In the genomic region with DNA sequence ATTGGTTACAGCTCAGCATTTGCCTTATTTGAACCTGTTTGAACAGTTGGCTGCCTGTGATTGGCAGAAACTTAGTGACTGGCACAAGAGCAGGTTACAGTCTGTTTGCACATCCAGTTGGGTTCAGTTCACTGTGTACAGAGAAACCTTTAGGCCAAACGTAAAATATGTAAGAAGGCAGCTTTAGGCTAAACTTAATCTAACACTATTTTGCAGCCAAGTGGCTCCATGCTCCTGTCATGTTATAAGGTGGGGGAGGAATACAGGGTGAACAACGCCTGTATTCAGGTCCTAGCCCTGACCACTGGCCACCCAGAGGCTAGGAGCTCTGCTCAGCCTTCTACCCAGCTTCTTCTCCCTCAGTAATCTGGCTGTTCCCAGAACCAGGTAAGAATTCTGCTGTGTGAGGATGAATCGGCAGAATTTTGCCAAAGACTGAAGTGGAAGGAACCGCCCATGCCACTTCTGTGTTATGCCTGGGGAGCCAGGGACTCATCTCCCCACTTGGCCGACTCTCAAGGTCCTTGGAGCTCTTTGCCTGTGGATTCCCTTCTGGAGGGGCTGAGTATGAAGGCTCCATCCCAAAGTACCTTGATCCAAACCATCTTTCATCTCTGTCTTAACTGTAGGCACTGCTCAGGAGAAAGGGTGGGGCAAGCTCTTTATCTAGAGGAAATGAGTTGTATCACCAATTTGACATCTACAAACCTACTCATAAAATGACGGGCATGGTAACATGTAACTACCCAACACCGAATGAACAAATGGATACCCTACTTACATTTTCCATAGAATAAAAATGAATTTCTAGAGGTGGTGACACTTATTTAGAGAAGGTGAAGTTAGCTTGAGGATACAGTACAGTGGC, we compare ENCODE assay signal across 1 cellular context.
TF ChIP-seq lines count a peak whose summit lies in the region.

No MANE protein-coding gene starts in this region.

TF ChIP-seq in K562, 482 proteins besides CTCF, POLR2A, EP300 and RAD21 (continued from another document and continues in another):
- TF ChIP-seq TSHZ1 (CRISPR knock-in tag; IDR thresholded peaks at IDR 0.05) (no peak), SMAD4 (CRISPR knock-in tag; conservative IDR thresholded peaks at IDR 0.05) (peak; percentile 83; the same call in 1 of the 2 replicates), MBD2 (IDR thresholded peaks at IDR 0.05; ENCODE audit: borderline replicate concordance, low read depth) (no peak), ELF4 (CRISPR knock-in tag; IDR thresholded peaks at IDR 0.05) (no peak), MTA3 (IDR thresholded peaks at IDR 0.05; ENCODE audit: borderline replicate concordance) (peak; percentile 93), RBM22 (IDR thresholded peaks at IDR 0.05; ENCODE audit: low read depth, low read length, poor library complexity, severe bottlenecking) (no peak), CHAMP1 (IDR thresholded peaks at IDR 0.05) (peak; percentile 19; the same call in 1 of the 2 replicates), NR2C2 (CRISPR knock-in tag; IDR thresholded peaks at IDR 0.05) (no peak), NR2C2 (tag; IDR thresholded peaks at IDR 0.05) (peak; percentile 41; the same call in 1 of the 2 replicates), E2F1 (CRISPR knock-in tag; IDR thresholded peaks at IDR 0.05) (no peak), MYC (IDR thresholded peaks at IDR 0.05; ENCODE audit: low read depth, low read length) (peak; percentile 22; the same call in 1 of the 2 replicates), MYC (CRISPR knock-in tag; IDR thresholded peaks at IDR 0.05; ENCODE audit: borderline replicate concordance, low read depth) (no peak), MED1 (CRISPR knock-in tag; IDR thresholded peaks at IDR 0.05; ENCODE audit: borderline replicate concordance) (no peak), MLX (CRISPR knock-in tag; conservative IDR thresholded peaks at IDR 0.05) (no peak), RNF2 (IDR thresholded peaks at IDR 0.05) (no peak; the same call in 1 of the 2 replicates), ZNF133 (CRISPR knock-in tag; IDR thresholded peaks at IDR 0.05) (no peak), ZNF3 (CRISPR knock-in tag; IDR thresholded peaks at IDR 0.05) (no peak), POLR2B (IDR thresholded peaks at IDR 0.05; ENCODE audit: low read depth, partially characterized antibody) (peak; percentile 51), ZNF778 (CRISPR knock-in tag; IDR thresholded peaks at IDR 0.05) (no peak), POLR2H (tag; IDR thresholded peaks at IDR 0.05; ENCODE audit: low read depth) (no peak), ESRRA (IDR thresholded peaks at IDR 0.05; ENCODE audit: borderline replicate concordance, low read depth) (no peak), NCOA2 (IDR thresholded peaks at IDR 0.05; ENCODE audit: partially characterized antibody in 2 of 2) (no peak), RBM14 (IDR thresholded peaks at IDR 0.05; ENCODE audit: borderline replicate concordance, insufficient read depth, low read depth, low read length) (no peak), CTBP1 (IDR thresholded peaks at IDR 0.05; ENCODE audit: borderline replicate concordance) (peak; percentile 95), PML (IDR thresholded peaks at IDR 0.05; ENCODE audit: low read length) (no peak), TEAD4 (IDR thresholded peaks at IDR 0.05; ENCODE audit: low read length) (peak; percentile 49; the same call in 1 of the 2 replicates), TEAD4 (CRISPR knock-in tag; IDR thresholded peaks at IDR 0.05; ENCODE audit: borderline replicate concordance) (no peak), CBX1 (IDR thresholded peaks at IDR 0.05; ENCODE audit: low read depth) (no peak), ZNF41 (CRISPR knock-in tag; conservative IDR thresholded peaks at IDR 0.05) (0 out of 2 replicates have a peak, but pooled peaks have one; percentile 36), CC2D1A (IDR thresholded peaks at IDR 0.05) (0 out of 2 replicates have a peak, but pooled peaks have one; percentile 59), FOXK1 (CRISPR knock-in tag; IDR thresholded peaks at IDR 0.05; ENCODE audit: borderline replicate concordance) (no peak), NR3C1 (CRISPR knock-in tag; IDR thresholded peaks at IDR 0.05) (no peak), NCOA1 (IDR thresholded peaks at IDR 0.05; ENCODE audit: low read depth) (no peak), PHB (CRISPR knock-in tag; IDR thresholded peaks at IDR 0.05) (peak; percentile 79; the same call in 1 of the 2 replicates), YY1 (IDR thresholded peaks at IDR 0.05; ENCODE audit: borderline replicate concordance in 1 of 3, control insufficient read depth in 1 of 3, extremely low read depth in 1 of 3, insufficient read depth in 3 of 3, insufficient read length in 1 of 3, insufficient replicate concordance in 2 of 3, low read depth in 1 of 3, low read length in 2 of 3) (no peak), FOXA1 (IDR thresholded peaks at IDR 0.05; ENCODE audit: borderline replicate concordance) (no peak), SIN3A (IDR thresholded peaks at IDR 0.05; ENCODE audit: borderline replicate concordance in 2 of 2, control insufficient read depth in 1 of 2, low read depth in 2 of 2, low read length in 2 of 2) (no peak), ZNF174 (CRISPR knock-in tag; IDR thresholded peaks at IDR 0.05) (no peak), TAF9B (IDR thresholded peaks at IDR 0.05; ENCODE audit: partially characterized antibody) (peak; percentile 58), ZNF12 (CRISPR knock-in tag; IDR thresholded peaks at IDR 0.05) (no peak), RAD51 (IDR thresholded peaks at IDR 0.05; ENCODE audit: borderline replicate concordance, low read depth) (no peak), TBP (optimal IDR thresholded peaks at IDR 0.05; ENCODE audit: low read depth, low read length) (peak; percentile 25), MECOM (CRISPR knock-in tag; IDR thresholded peaks at IDR 0.05) (peak; percentile 60; the same call in 1 of the 2 replicates), FOXO4 (CRISPR knock-in tag; IDR thresholded peaks at IDR 0.05) (0 out of 2 replicates have a peak, but pooled peaks have one; percentile 7), ETV6 (IDR thresholded peaks at IDR 0.05; ENCODE audit: borderline replicate concordance in 1 of 2, low read depth in 2 of 2, low read length in 1 of 2) (no peak), ETV6 (CRISPR knock-in tag; IDR thresholded peaks at IDR 0.05; ENCODE audit: borderline replicate concordance) (no peak)
- TF ChIP-seq, protein P1, sequence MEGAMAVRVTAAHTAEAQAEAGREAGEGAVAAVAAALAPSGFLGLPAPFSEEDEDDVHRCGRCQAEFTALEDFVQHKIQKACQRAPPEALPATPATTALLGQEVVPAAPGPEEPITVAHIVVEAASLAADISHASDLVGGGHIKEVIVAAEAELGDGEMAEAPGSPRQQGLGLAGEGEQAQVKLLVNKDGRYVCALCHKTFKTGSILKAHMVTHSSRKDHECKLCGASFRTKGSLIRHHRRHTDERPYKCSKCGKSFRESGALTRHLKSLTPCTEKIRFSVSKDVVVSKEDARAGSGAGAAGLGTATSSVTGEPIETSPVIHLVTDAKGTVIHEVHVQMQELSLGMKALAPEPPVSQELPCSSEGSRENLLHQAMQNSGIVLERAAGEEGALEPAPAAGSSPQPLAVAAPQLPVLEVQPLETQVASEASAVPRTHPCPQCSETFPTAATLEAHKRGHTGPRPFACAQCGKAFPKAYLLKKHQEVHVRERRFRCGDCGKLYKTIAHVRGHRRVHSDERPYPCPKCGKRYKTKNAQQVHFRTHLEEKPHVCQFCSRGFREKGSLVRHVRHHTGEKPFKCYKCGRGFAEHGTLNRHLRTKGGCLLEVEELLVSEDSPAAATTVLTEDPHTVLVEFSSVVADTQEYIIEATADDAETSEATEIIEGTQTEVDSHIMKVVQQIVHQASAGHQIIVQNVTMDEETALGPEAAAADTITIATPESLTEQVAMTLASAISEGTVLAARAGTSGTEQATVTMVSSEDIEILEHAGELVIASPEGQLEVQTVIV (CRISPR knock-in tag; IDR thresholded peaks at IDR 0.05; ENCODE audit: borderline replicate concordance) = no peak
- TF ChIP-seq, protein P2, sequence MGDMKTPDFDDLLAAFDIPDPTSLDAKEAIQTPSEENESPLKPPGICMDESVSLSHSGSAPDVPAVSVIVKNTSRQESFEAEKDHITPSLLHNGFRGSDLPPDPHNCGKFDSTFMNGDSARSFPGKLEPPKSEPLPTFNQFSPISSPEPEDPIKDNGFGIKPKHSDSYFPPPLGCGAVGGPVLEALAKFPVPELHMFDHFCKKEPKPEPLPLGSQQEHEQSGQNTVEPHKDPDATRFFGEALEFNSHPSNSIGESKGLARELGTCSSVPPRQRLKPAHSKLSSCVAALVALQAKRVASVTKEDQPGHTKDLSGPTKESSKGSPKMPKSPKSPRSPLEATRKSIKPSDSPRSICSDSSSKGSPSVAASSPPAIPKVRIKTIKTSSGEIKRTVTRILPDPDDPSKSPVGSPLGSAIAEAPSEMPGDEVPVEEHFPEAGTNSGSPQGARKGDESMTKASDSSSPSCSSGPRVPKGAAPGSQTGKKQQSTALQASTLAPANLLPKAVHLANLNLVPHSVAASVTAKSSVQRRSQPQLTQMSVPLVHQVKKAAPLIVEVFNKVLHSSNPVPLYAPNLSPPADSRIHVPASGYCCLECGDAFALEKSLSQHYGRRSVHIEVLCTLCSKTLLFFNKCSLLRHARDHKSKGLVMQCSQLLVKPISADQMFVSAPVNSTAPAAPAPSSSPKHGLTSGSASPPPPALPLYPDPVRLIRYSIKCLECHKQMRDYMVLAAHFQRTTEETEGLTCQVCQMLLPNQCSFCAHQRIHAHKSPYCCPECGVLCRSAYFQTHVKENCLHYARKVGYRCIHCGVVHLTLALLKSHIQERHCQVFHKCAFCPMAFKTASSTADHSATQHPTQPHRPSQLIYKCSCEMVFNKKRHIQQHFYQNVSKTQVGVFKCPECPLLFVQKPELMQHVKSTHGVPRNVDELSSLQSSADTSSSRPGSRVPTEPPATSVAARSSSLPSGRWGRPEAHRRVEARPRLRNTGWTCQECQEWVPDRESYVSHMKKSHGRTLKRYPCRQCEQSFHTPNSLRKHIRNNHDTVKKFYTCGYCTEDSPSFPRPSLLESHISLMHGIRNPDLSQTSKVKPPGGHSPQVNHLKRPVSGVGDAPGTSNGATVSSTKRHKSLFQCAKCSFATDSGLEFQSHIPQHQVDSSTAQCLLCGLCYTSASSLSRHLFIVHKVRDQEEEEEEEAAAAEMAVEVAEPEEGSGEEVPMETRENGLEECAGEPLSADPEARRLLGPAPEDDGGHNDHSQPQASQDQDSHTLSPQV (IDR thresholded peaks at IDR 0.05) = peak; percentile 97
